Comparison of ENCODE assay signal across 9 cellular contexts in the genomic region with DNA sequence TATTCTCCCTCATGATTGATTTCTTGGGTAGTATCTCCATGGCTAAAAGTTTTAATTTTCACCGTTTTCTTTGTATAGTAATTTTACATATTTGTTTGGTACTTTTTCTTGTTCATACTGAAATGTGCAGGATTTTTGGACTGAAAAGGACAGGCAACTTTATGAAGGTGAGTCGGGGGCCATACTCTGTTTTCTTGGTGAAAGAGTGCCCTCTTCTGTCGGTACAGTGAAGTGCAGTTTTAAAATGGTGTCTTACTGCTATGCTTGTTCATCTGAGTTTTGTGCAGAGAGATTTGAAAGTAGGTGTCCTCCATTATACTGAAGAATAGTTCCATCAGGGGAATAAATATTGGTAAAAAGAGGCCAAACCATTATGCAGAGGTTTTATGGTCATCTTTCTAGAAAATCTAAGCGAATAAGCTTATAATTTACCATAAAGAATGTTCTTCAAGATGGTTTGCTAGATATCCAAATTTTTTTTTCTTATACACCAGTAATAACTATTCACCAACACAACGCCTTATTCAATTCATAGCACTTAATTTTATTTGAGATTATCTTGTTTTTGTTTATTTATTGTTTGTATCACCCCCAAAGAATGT. TPM values are rescaled to one million over a fixed set of nuclear protein-coding genes. Genes with fewer than 3 reads are reported as not detected.
DNase-seq lines count a peak whose midpoint lies in the region; ATAC-seq, FAIRE-seq and TF ChIP-seq lines count a peak whose summit lies in the region.
"Had no signal": no experiment of that assay in that cellular context is flagged by ENCODE, and none has a peak within 500 bp of the region (broad histone marks: within the 10 kb centered on the region; RNA-seq: fewer than 3 reads in every experiment).

No MANE protein-coding gene starts in this region.

- TF ChIP-seq CTCF in GM13976 (IDR thresholded peaks at IDR 0.05; ENCODE audit: borderline replicate concordance, control extremely low read depth, extremely low read depth, insufficient read depth, missing control alignments) (peak; percentile 46), RWPE2 (IDR thresholded peaks at IDR 0.05; ENCODE audit: poor library complexity, severe bottlenecking) (peak; percentile 88), fibroblast of the aortic adventitia (IDR thresholded peaks at IDR 0.05; ENCODE audit: insufficient read depth, low read length) (peak; percentile 73)

- DNase-seq in Ammon's horn (ENCODE audit: low spot score), result peak; percentile 36
- DNase-seq in GM13976 (ENCODE audit: low spot score), result peak; percentile 31
- DNase-seq in HT1080 (ENCODE audit: low read depth), result peak; percentile 65
- no peak for DNase-seq in RWPE2 (ENCODE audit: low spot score)
- peak; percentile 66 for DNase-seq in fibroblast of the aortic adventitia (ENCODE audit: low read depth)
- peak; percentile 30 for DNase-seq in small intestine
- no peak for DNase-seq in effector CD8-positive, alpha-beta T cell (lab: John Stamatoyannopoulos, UW)
- DNase-seq: naive B cell had no signal

- no peaks in the 10 kb centered on the region for H3K9me3 ChIP-seq in RWPE2 (ENCODE audit: severe bottlenecking)
- H3K9me3 ChIP-seq in small intestine (ENCODE audit: control insufficient read depth, low read depth), result no peaks in the 10 kb centered on the region

- ATAC-seq in RWPE2 (ENCODE audit: low read depth) (0 out of 3 replicates have a peak, but pooled peaks have one; percentile 33), GM19324 (IDR thresholded peaks at IDR 0.05; ENCODE audit: low FRiP score, unreplicated experiment) (no peak)

- no peaks in the 10 kb centered on the region for H3K27me3 ChIP-seq in RWPE2 (ENCODE audit: insufficient read depth, poor library complexity, severe bottlenecking)
- H3K27me3 ChIP-seq in small intestine (ENCODE audit: control insufficient read depth in 2 of 2, insufficient read depth in 2 of 2, low read length in 2 of 2), result no peaks in the 10 kb centered on the region

- in situ Hi-C loops in GM13976 (cut with MboI; ENCODE audit: low sequenced_read_pairs, unreplicated experiment), result loop anchor here (10.0 kb wide), 1 partner anchor 54 kb away; no protein-coding TSS in a partner anchor

- H3K27ac ChIP-seq in RWPE2 (ENCODE audit: poor library complexity, severe bottlenecking), result no peak overlapping the region
- H3K27ac ChIP-seq in small intestine (ENCODE audit: low read depth in 1 of 2, low read length in 1 of 2), result no peak overlapping the region

- no peaks in the 10 kb centered on the region for H3K4me1 ChIP-seq in RWPE2 (ENCODE audit: insufficient read depth, poor library complexity, severe bottlenecking)
- H3K4me1 ChIP-seq in small intestine (ENCODE audit: control insufficient read depth in 2 of 2, insufficient read depth in 1 of 2, low read depth in 1 of 2, low read length in 1 of 2), result no peaks in the 10 kb centered on the region

- 12 to 20% (median 16%) methylated on average over 5 of the region's 5 CpGs for WGBS in small intestine, 3 donors

- H3K36me3 ChIP-seq in RWPE2 (ENCODE audit: low read depth) (no peaks in the 10 kb centered on the region), small intestine (ENCODE audit: control insufficient read depth in 2 of 2, insufficient read depth in 2 of 2, low read length in 2 of 2) (no peaks in the 10 kb centered on the region)

- peak; percentile 64 for FAIRE-seq in small intestine (lab: Jason Lieb, UNC)

- H3K4me3 ChIP-seq in RWPE2 (ENCODE audit: severe bottlenecking), result no peak overlapping the region
- H3K4me3 ChIP-seq in fibroblast of the aortic adventitia (ENCODE audit: low read depth, low read length), result no peak overlapping the region
- H3K4me3 ChIP-seq in small intestine (ENCODE audit: low read depth in 1 of 2, low read length in 2 of 2), result no peak overlapping the region

RNA-seq across cellular contexts. Expression of gene SERPINB13, which starts 8.7 kb away (rescaled TPM):
- total RNA-seq in HT1080 (2014; rRNA removed; shearing (Covaris generic)), result not detected in 2 replicates
- polyA plus RNA-seq in HT1080 (2015; cell fraction: cytosol; rRNA removed), result not detected in 2 replicates
- not detected in 2 replicates for polyA plus RNA-seq in HT1080 (2015; cell fraction: nucleus; rRNA removed)
- not detected in 2 replicates for total RNA-seq in fibroblast of the aortic adventitia (ENCODE audit: low replicate concordance)
- not detected for polyA plus RNA-seq in small intestine

RNA-seq across cellular contexts. Expression of gene SERPINB12, which starts 36.3 kb away (rescaled TPM):
- total RNA-seq in HT1080 (2014; rRNA removed; shearing (Covaris generic)), result not detected in 2 replicates
- not detected in 2 replicates for polyA plus RNA-seq in HT1080 (2015; cell fraction: cytosol; rRNA removed)
- polyA plus RNA-seq in HT1080 (2015; cell fraction: nucleus; rRNA removed), result not detected in 2 replicates
- not detected in 2 replicates for total RNA-seq in fibroblast of the aortic adventitia (ENCODE audit: low replicate concordance)
- polyA plus RNA-seq in small intestine, result not detected

Comparison
In these comparisons a context has a peak if more than half of its experiments do, and no peak if none do; other contexts are left out.
1. DNase-seq: peak in Ammon's horn (single experiment), GM13976 (single experiment), HT1080 (single experiment), fibroblast of the aortic adventitia (single experiment) and small intestine (single experiment); none in RWPE2 (single experiment) and effector CD8-positive, alpha-beta T cell (single experiment).
2. Peak in every context shown above with its lines, with median percentiles within 50 percentile points of each other: CTCF ChIP-seq.